ENCODE assay signal across 8 cellular contexts in the genomic region with DNA sequence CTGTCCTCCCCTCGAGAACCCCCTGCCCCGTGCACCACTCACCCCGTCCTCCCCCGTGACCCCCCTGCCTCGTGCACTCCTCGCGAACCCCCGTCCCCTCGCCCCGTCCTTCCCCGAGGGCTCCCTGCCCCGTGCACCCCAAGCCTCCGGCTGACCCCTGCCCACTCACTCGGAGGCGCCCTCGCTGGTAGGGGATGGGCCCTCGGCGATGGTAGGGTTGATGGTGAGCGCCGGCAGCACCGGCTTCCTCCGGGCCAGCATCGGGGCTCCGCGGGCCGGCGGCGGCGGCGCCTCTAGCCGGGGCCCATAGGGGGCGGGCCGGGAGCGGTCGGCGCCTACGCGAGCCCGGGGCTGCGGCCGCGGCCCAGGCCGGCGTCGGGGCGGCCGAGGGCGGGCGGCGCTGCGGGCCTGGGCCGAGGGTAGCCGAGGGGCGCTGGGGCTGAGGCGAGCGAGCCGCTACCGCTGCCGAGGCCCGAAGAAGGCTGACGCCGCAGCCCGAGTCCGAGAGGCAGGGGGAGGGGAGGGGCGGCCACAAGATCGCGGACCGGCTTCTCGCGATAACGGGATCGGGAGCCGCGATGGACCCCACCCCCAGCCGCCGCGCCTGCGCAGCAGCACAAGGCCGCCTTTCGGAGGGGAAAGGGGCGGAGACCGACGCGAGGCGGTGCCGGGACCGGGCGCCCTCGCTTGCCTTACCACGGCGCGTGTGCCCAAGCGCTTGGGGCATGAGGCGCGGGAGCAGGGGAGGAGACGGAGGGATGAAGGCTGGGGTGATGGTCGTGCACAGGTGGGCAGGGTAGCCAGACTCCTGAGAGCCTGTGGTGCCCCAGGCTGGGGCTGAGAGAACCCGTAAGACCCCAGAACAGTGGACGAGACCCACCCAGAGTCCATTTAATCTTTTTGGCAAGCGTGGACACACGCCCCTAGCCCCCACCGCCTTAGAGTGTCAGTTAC. TPM values are rescaled to one million over a fixed set of nuclear protein-coding genes. Genes with fewer than 3 reads are reported as not detected.
DNase-seq lines count a peak whose midpoint lies in the region; ATAC-seq and TF ChIP-seq lines count a peak whose summit lies in the region.

A gene (minus strand): TSS at position 508 of the 954 bp plus-strand sequence. CDS start 247 bp downstream, at position 261.

- CTCF ChIA-PET in Caco-2 (lab: Charles Lee), result no interaction called here

- H3K27me3 Mint-ChIP-seq in Caco-2 (ENCODE audit: insufficient read depth, unreplicated experiment), result no peaks in the 10 kb centered on the region

- no peaks in the 10 kb centered on the region for H3K9me3 Mint-ChIP-seq in Caco-2 (ENCODE audit: unreplicated experiment)

- TF ChIP-seq CTCF in Caco-2 (IDR thresholded peaks at IDR 0.05; ENCODE audit: insufficient read depth in 1 of 2, low read depth in 1 of 2, low read length in 1 of 2, severe bottlenecking in 1 of 2, unreplicated experiment in 1 of 2) (no peak), epithelial cell of proximal tubule (conservative IDR thresholded peaks at IDR 0.05; ENCODE audit: low read depth, low read length) (no peak)

- H3K4me1 ChIP-seq in Caco-2 (no peaks in the 10 kb centered on the region), mucosa of rectum (ENCODE audit: control insufficient read depth in 2 of 2, insufficient read depth in 2 of 2, low read length in 2 of 2) (peaks cover 16 to 26% of the 10 kb centered on the region in 2 donors)

- no peaks in the 10 kb centered on the region for H3K9me3 ChIP-seq in Caco-2
- H3K9me3 ChIP-seq in mucosa of rectum (ENCODE audit: control insufficient read depth in 2 of 2, low read length in 2 of 2), result no peaks in the 10 kb centered on the region

- H3K36me3 Mint-ChIP-seq in Caco-2 (ENCODE audit: insufficient read depth, unreplicated experiment), result peaks cover 11% of the 10 kb centered on the region

- no peaks in the 10 kb centered on the region for H3K27me3 ChIP-seq in Caco-2 (replicated peaks; ENCODE audit: control insufficient read depth, insufficient read depth, low read length)
- no peaks in the 10 kb centered on the region for H3K27me3 ChIP-seq in mucosa of rectum (ENCODE audit: control insufficient read depth in 2 of 2, insufficient read depth in 2 of 2, low read length in 2 of 2)

- peaks cover 24% of the 10 kb centered on the region for H3K4me1 Mint-ChIP-seq in Caco-2 (ENCODE audit: low read depth, unreplicated experiment)

- BruUV-seq in Caco-2 (replicated peaks; lab: Mats Ljungman, UMichigan), result no TSS peak

- intact Hi-C loops in Caco-2 (cut with micrococcal nuclease; ENCODE audit: unreplicated experiment), result loop anchor here (5.0 kb wide), 1 partner anchor 57 kb away; a partner anchor contains a TSS

- TF ChIP-seq EP300 in Ishikawa (IDR thresholded peaks at IDR 0.05; ENCODE audit: borderline replicate concordance), result 0 out of 2 replicates have a peak, but pooled peaks have one; percentile 16

- ATAC-seq in GM21423 (IDR thresholded peaks at IDR 0.05; ENCODE audit: unreplicated experiment), result peak; percentile 88

- H3K36me3 ChIP-seq in Caco-2 (ENCODE audit: control insufficient read depth, insufficient read depth, low read length) (no peaks in the 10 kb centered on the region), mucosa of rectum (ENCODE audit: control insufficient read depth in 2 of 2, insufficient read depth in 2 of 2, low read length in 2 of 2) (peaks cover 3 to 6% of the 10 kb centered on the region in 2 donors)

- peak within 1 kb of the TSS; percentile 85 to 91 for H3K9ac ChIP-seq in mucosa of rectum (ENCODE audit: low read depth in 1 of 2, low read length in 2 of 2)

- H3K4me3 ChIP-seq in Caco-2 (ENCODE audit: low read depth, low read length) (peak within 1 kb of the TSS; percentile 98), epithelial cell of proximal tubule (ENCODE audit: low read depth, low read length) (peak within 1 kb of the TSS; percentile 87), mucosa of rectum (ENCODE audit: low read length in 2 of 2) (peak within 1 kb of the TSS; percentile 78 to 83)

- H3K27ac Mint-ChIP-seq in Caco-2 (ENCODE audit: unreplicated experiment), result peak within 1 kb of the TSS; percentile 95

- H3K4me3 Mint-ChIP-seq in Caco-2 (ENCODE audit: unreplicated experiment), result peak within 1 kb of the TSS; percentile 100

- TF ChIP-seq RAD21 in Ishikawa (IDR thresholded peaks at IDR 0.05; ENCODE audit: low read depth), result no peak

- peak; percentile 91 to 96 for DNase-seq in Caco-2
- DNase-seq in OCI-M2 (lab: John Stamatoyannopoulos, UW; ENCODE audit: unreplicated experiment), result peak; percentile 43
- DNase-seq in activated T-cell treated with anti-CD3 and anti-CD28 coated beads, Interleukin-2, amount 50 U/mL, for 1 hour, result peak; percentile 97
- DNase-seq in epithelial cell of proximal tubule (ENCODE audit: low read depth), result no peak
- peak; percentile 91 for DNase-seq in stimulated activated CD8-positive, alpha-beta memory T cell treated with anti-CD3 and anti-CD28 coated beads, Interleukin-4, amount 100 ng/mL, for 4 hours (ENCODE audit: low read depth in 2 of 2, low spot score in 1 of 2)

- peak within 1 kb of the TSS; percentile 63 to 68 for H3K27ac ChIP-seq in mucosa of rectum (ENCODE audit: low read depth in 2 of 2, low read length in 2 of 2)

- POLR2A ChIA-PET in Caco-2 (lab: Charles Lee), result no interaction called here

TF ChIP-seq in Ishikawa, 13 proteins besides CTCF, POLR2A, EP300 and RAD21:
- TF ChIP-seq, protein P1, sequence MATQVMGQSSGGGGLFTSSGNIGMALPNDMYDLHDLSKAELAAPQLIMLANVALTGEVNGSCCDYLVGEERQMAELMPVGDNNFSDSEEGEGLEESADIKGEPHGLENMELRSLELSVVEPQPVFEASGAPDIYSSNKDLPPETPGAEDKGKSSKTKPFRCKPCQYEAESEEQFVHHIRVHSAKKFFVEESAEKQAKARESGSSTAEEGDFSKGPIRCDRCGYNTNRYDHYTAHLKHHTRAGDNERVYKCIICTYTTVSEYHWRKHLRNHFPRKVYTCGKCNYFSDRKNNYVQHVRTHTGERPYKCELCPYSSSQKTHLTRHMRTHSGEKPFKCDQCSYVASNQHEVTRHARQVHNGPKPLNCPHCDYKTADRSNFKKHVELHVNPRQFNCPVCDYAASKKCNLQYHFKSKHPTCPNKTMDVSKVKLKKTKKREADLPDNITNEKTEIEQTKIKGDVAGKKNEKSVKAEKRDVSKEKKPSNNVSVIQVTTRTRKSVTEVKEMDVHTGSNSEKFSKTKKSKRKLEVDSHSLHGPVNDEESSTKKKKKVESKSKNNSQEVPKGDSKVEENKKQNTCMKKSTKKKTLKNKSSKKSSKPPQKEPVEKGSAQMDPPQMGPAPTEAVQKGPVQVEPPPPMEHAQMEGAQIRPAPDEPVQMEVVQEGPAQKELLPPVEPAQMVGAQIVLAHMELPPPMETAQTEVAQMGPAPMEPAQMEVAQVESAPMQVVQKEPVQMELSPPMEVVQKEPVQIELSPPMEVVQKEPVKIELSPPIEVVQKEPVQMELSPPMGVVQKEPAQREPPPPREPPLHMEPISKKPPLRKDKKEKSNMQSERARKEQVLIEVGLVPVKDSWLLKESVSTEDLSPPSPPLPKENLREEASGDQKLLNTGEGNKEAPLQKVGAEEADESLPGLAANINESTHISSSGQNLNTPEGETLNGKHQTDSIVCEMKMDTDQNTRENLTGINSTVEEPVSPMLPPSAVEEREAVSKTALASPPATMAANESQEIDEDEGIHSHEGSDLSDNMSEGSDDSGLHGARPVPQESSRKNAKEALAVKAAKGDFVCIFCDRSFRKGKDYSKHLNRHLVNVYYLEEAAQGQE (IDR thresholded peaks at IDR 0.05; ENCODE audit: low read depth), result no peak
- TF ChIP-seq YY1 (IDR thresholded peaks at IDR 0.05; ENCODE audit: low read depth), result 0 out of 2 replicates have a peak, but pooled peaks have one; percentile 18
- TF ChIP-seq ZBTB7A (IDR thresholded peaks at IDR 0.05; ENCODE audit: low read depth), result peak; percentile 21; the same call in 1 of the 2 replicates
- no peak for TF ChIP-seq NFIC (IDR thresholded peaks at IDR 0.05)
- TF ChIP-seq TCF12 (IDR thresholded peaks at IDR 0.05; ENCODE audit: low read depth), result no peak
- TF ChIP-seq EGR1 (IDR thresholded peaks at IDR 0.05), result no peak
- TF ChIP-seq CREB1 (IDR thresholded peaks at IDR 0.05; ENCODE audit: low read depth), result no peak
- TF ChIP-seq, protein P2, sequence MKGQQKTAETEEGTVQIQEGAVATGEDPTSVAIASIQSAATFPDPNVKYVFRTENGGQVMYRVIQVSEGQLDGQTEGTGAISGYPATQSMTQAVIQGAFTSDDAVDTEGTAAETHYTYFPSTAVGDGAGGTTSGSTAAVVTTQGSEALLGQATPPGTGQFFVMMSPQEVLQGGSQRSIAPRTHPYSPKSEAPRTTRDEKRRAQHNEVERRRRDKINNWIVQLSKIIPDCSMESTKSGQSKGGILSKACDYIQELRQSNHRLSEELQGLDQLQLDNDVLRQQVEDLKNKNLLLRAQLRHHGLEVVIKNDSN (IDR thresholded peaks at IDR 0.05), result no peak
- TF ChIP-seq TEAD4 (IDR thresholded peaks at IDR 0.05), result no peak
- no peak for TF ChIP-seq CEBPB (IDR thresholded peaks at IDR 0.05)
- no peak for TF ChIP-seq FOXM1 (IDR thresholded peaks at IDR 0.05; ENCODE audit: borderline replicate concordance, low read depth)
- TF ChIP-seq, protein P3, sequence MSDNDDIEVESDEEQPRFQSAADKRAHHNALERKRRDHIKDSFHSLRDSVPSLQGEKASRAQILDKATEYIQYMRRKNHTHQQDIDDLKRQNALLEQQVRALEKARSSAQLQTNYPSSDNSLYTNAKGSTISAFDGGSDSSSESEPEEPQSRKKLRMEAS (IDR thresholded peaks at IDR 0.05), result peak; percentile 99
- peak; percentile 92 for TF ChIP-seq TAF1 (IDR thresholded peaks at IDR 0.05; ENCODE audit: low read depth)
TF ChIP-seq in Ishikawa: peak in this region for 4.

RNA-seq across cellular contexts. Expression of the gene that starts here (rescaled TPM):
- total RNA-seq in Caco-2 (2022) (149 and 163 TPM in 2 replicates), epithelial cell of proximal tubule (123 and 138 TPM in 2 replicates)
